1 cellular context compared by ENCODE assay signal in the genomic region with DNA sequence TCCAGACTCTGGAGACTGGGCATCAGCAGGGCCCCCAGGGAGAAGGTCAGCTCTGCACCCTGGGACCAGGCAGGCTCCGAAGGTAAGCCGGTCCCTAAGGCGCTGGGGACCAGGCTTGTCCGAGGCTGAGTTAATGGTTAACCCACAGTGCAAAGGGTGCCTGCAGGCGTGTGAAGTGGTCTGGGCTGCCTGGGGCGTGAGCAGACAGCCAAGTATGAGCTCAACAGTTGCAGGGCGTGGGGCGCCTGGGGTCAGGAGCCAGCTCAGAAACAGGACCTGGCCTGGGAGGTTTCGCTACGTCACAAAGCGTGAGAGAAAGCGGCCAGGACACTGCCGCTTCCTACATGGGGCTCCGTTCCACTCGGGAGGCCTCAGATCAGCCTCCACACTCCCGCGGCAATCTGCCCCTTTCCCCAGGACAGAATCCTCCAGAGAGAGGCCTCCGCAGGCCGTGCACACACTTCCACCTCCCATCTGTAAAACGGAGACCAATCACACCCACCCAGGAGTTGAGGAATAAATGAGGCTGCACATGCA.
TF ChIP-seq lines count a peak whose summit lies in the region.

No MANE protein-coding gene starts in this region.

TF ChIP-seq in WTC11, 78 proteins besides CTCF, POLR2A, EP300 and RAD21 (continued from another document):
- TF ChIP-seq PRDM15 (CRISPR knock-in tag; IDR thresholded peaks at IDR 0.05): no peak
- no peak for TF ChIP-seq ESRRA (CRISPR knock-in tag; IDR thresholded peaks at IDR 0.05; ENCODE audit: borderline replicate concordance)
- no peak for TF ChIP-seq ATF1 (CRISPR knock-in tag; IDR thresholded peaks at IDR 0.05)
- no peak for TF ChIP-seq ZNF317 (CRISPR knock-in tag; IDR thresholded peaks at IDR 0.05; ENCODE audit: borderline replicate concordance, low read depth)
- TF ChIP-seq HMGA2 (CRISPR knock-in tag; IDR thresholded peaks at IDR 0.05): no peak
- no peak for TF ChIP-seq NR2C2 (CRISPR knock-in tag; IDR thresholded peaks at IDR 0.05)
- no peak for TF ChIP-seq ZNF396 (CRISPR knock-in tag; IDR thresholded peaks at IDR 0.05; ENCODE audit: borderline replicate concordance)
- TF ChIP-seq TEAD1 (CRISPR knock-in tag; IDR thresholded peaks at IDR 0.05): no peak
- TF ChIP-seq ZNF423 (CRISPR knock-in tag; IDR thresholded peaks at IDR 0.05): no peak
TF ChIP-seq in WTC11: peak in this region for 0.
